14 cellular contexts compared by ENCODE assay signal in the genomic region with DNA sequence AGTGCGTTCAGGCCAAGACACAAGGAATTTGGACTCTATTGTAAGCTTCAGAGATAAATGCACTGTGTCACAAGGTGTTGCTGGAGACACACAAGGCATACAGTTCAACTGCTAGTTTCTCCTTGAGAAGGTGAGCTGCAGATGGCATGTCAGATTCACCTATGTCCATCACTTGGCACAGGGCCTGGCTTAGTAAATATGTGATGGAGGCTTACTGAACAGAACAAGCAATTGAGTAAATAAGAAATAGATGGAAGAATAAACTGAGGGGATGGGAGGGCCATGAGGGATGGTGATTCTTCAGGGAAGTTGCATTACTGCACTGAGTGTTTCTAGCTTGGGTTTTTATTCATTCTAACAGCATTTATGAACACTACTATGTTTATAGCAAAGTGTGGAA.
A peak's percentile ranks its signal among the peaks of the same experiment; 100 is the strongest.
DNase-seq lines count a peak whose midpoint lies in the region; ATAC-seq and TF ChIP-seq lines count a peak whose summit lies in the region.
"Had no signal": no experiment of that assay in that cellular context is flagged by ENCODE, and none has a peak within 500 bp of the region (broad histone marks: within the 10 kb centered on the region; RNA-seq: fewer than 3 reads in every experiment).

No MANE protein-coding gene starts in this region.

- DNase-seq in NCI-H748 (lab: John Stamatoyannopoulos, UW; ENCODE audit: unreplicated experiment) (peak; percentile 17), NCI-H748 treated with DMSO at 0.1 percent for 48 hours (lab: John Stamatoyannopoulos, UW) (no peak), NCI-H2029 (lab: John Stamatoyannopoulos, UW) (peak; percentile 18), cerebellar cortex (ENCODE audit: low spot score) (peak; percentile 56), AML-193 (lab: John Stamatoyannopoulos, UW) (no peak), mucosa of descending colon (no peak), kidney glomerular epithelial cell (lab: John Stamatoyannopoulos, UW) (no peak)
- DNase-seq: Calu3; CD4-positive, alpha-beta memory T cell; GDM1; GM23248 had no signal

- ATAC-seq in mucosa of descending colon, result no peak
- ATAC-seq: A549 had no signal

- TF ChIP-seq CTCF in mucosa of descending colon (IDR thresholded peaks at IDR 0.05), result no peak

- H3K4me1 ChIP-seq in mucosa of descending colon (ENCODE audit: low read depth), result no peaks in the 10 kb centered on the region
- H3K4me1 ChIP-seq: A549, HAP-1 had no signal

- intact Hi-C loops in mucosa of descending colon (cut with DNase I, micrococcal nuclease), result no loop called here

- H3K9me3 ChIP-seq in mucosa of descending colon, result no peaks in the 10 kb centered on the region
- H3K9me3 ChIP-seq: A549, BLaER1, HAP-1 had no signal

- no peaks in the 10 kb centered on the region for H3K36me3 ChIP-seq in mucosa of descending colon (ENCODE audit: low read depth)
- H3K36me3 ChIP-seq: BLaER1, HAP-1 had no signal

- H3K4me3 ChIP-seq in mucosa of descending colon, result no peak overlapping the region
- H3K4me3 ChIP-seq: A549, BLaER1, GM23248, HAP-1 had no signal

Comparison
In these comparisons a context has a peak if more than half of its experiments do, and no peak if none do; other contexts are left out.
1. DNase-seq: peak in NCI-H748 (single experiment), NCI-H2029 (single experiment) and cerebellar cortex (single experiment); none in NCI-H748 treated with DMSO at 0.1 percent for 48 hours (single experiment), AML-193 (0 of 2), mucosa of descending colon (0 of 3) and kidney glomerular epithelial cell (single experiment).